ENCODE assay signal across 23 cellular contexts in genomic region chr10:3353235-3353634, GRCh38.
DNase-seq lines count a peak whose midpoint lies in the region; ATAC-seq, FAIRE-seq and TF ChIP-seq lines count a peak whose summit lies in the region.
"Had no signal": no experiment of that assay in that cellular context is flagged by ENCODE, and none has a peak within 500 bp of the region (broad histone marks: within the 10 kb centered on the region; RNA-seq: fewer than 3 reads in every experiment).

No MANE protein-coding gene starts in this region.

- no peaks in the 10 kb centered on the region for H4K20me1 ChIP-seq in osteoblast (ENCODE audit: insufficient read depth, low read length)

- H3K27me3 ChIP-seq in bronchial epithelial cell (ENCODE audit: control insufficient read depth, insufficient read depth, low read length) (peaks cover 12% of the 10 kb centered on the region), osteoblast (ENCODE audit: insufficient read depth, low read length) (peaks cover 50% of the 10 kb centered on the region), A673 (replicated peaks; ENCODE audit: insufficient read depth, low read depth, low read length, poor library complexity) (no peaks in the 10 kb centered on the region)

- no peak overlapping the region for H3K4me3 Mint-ChIP-seq in activated naive CD8-positive, alpha-beta T cell treated with anti-CD3 and anti-CD28 coated beads, Interleukin-2, amount 50 U/mL, for 24 hours
- H3K4me3 Mint-ChIP-seq: CD4-positive, CD25-positive, alpha-beta regulatory T cell had no signal

- no peaks in the 10 kb centered on the region for H3K36me3 ChIP-seq in bronchial epithelial cell (ENCODE audit: control insufficient read depth, insufficient read depth, low read length)
- no peaks in the 10 kb centered on the region for H3K36me3 ChIP-seq in osteoblast (ENCODE audit: insufficient read depth, low read length)
- H3K36me3 ChIP-seq in A673 (ENCODE audit: insufficient read depth, low read length, poor library complexity, severe bottlenecking), result no peaks in the 10 kb centered on the region

- no peak overlapping the region for H2AFZ ChIP-seq in osteoblast (ENCODE audit: low read length)

- H3K9me3 Mint-ChIP-seq in activated naive CD8-positive, alpha-beta T cell treated with anti-CD3 and anti-CD28 coated beads, Interleukin-2, amount 50 U/mL, for 24 hours, result peaks cover 4% of the 10 kb centered on the region

- TF ChIP-seq CTCF in bronchial epithelial cell (IDR thresholded peaks at IDR 0.05; ENCODE audit: insufficient read depth, low read length, severe bottlenecking) (no peak), osteoblast (IDR thresholded peaks at IDR 0.05; ENCODE audit: extremely low read depth, low read depth, low read length) (no peak), A673 (conservative IDR thresholded peaks at IDR 0.05; ENCODE audit: low read depth, low read length) (no peak)

- peaks cover 3% of the 10 kb centered on the region for H3K4me1 Mint-ChIP-seq in activated naive CD8-positive, alpha-beta T cell treated with anti-CD3 and anti-CD28 coated beads, Interleukin-2, amount 50 U/mL, for 24 hours

- H3K9me3 ChIP-seq in osteoblast (ENCODE audit: low read depth, low read length) (no peaks in the 10 kb centered on the region), A673 (ENCODE audit: low read depth, low read length, poor library complexity, severe bottlenecking) (no peaks in the 10 kb centered on the region)
- H3K9me3 ChIP-seq: A549 had no signal

- no peak overlapping the region for H3K27ac Mint-ChIP-seq in activated naive CD8-positive, alpha-beta T cell treated with anti-CD3 and anti-CD28 coated beads, Interleukin-2, amount 50 U/mL, for 24 hours
- H3K27ac Mint-ChIP-seq: CD4-positive, CD25-positive, alpha-beta regulatory T cell had no signal

- H3K36me3 Mint-ChIP-seq in activated naive CD8-positive, alpha-beta T cell treated with anti-CD3 and anti-CD28 coated beads, Interleukin-2, amount 50 U/mL, for 24 hours (ENCODE audit: low read depth), result no peaks in the 10 kb centered on the region

- peaks cover 19% of the 10 kb centered on the region for H3K27me3 Mint-ChIP-seq in activated naive CD8-positive, alpha-beta T cell treated with anti-CD3 and anti-CD28 coated beads, Interleukin-2, amount 50 U/mL, for 24 hours

- no TSS peak for BruUV-seq in A673 (replicated peaks; lab: Mats Ljungman, UMichigan)

- H3K4me2 ChIP-seq in osteoblast (ENCODE audit: insufficient read depth, low read length), result no peak overlapping the region
- H3K4me2 ChIP-seq: A549 had no signal

- CTCF ChIA-PET in A673 (lab: Charles Lee), result no interaction called here

- FAIRE-seq in bronchial epithelial cell (lab: Jason Lieb, UNC), result peak; percentile 55
- FAIRE-seq: A549, GM19239, H1 had no signal

- peak; percentile 33 for DNase-seq in Ammon's horn (ENCODE audit: low spot score)
- no peak for DNase-seq in bronchial epithelial cell (ENCODE audit: low read depth)
- peak; percentile 36 for DNase-seq in inferior parietal cortex (ENCODE audit: extremely low spot score)
- DNase-seq in osteoblast (ENCODE audit: insufficient read length, low spot score, missing footprints), result peak; percentile 14
- DNase-seq in A673 (ENCODE audit: low spot score), result no peak
- DNase-seq in activated naive CD8-positive, alpha-beta T cell treated with anti-CD3 and anti-CD28 coated beads, Interleukin-2, amount 50 U/mL, for 24 hours, result no peak
- DNase-seq: CD4-positive, CD25-positive, alpha-beta regulatory T cell; EL; GF-D8; Kasumi-1; NCI-H1048; NCI-H1417 treated with DMSO at 0.1 percent for 48 hours; NCI-H187; NCI-H446; NCI-H526; OCI-M1; SHP77 had no signal

- POLR2A ChIA-PET in A673 (lab: Charles Lee; ENCODE audit: low non-redundant PET), result no interaction called here

- no peaks in the 10 kb centered on the region for H3K79me2 ChIP-seq in osteoblast (ENCODE audit: insufficient read depth, low read length)

- H3K4me3 ChIP-seq in bronchial epithelial cell (ENCODE audit: low read depth, low read length) (no peak overlapping the region), osteoblast (ENCODE audit: insufficient read depth, low read length) (no peak overlapping the region), A673 (ENCODE audit: low read depth, low read length, poor library complexity, severe bottlenecking) (no peak overlapping the region)
- H3K4me3 ChIP-seq: A549, SK-N-MC had no signal

- intact Hi-C loops in A673 (cut with micrococcal nuclease; ENCODE audit: unreplicated experiment), result no loop called here

- H3K27ac ChIP-seq in osteoblast (ENCODE audit: low read depth, low read length) (no peak overlapping the region), A673 (ENCODE audit: low read depth, low read length, poor library complexity, severe bottlenecking) (no peak overlapping the region)
- H3K27ac ChIP-seq: A549, SK-N-MC had no signal

- H3K4me1 ChIP-seq in osteoblast (ENCODE audit: insufficient read depth, low read length), result no peaks in the 10 kb centered on the region
- peaks cover 17% of the 10 kb centered on the region for H3K4me1 ChIP-seq in A673 (ENCODE audit: insufficient read depth, low read length, poor library complexity, severe bottlenecking)
- H3K4me1 ChIP-seq: A549 had no signal

- ATAC-seq in activated naive CD8-positive, alpha-beta T cell treated with anti-CD3 and anti-CD28 coated beads, Interleukin-2, amount 50 U/mL, for 24 hours, result no peak
- ATAC-seq in HG03457 (IDR thresholded peaks at IDR 0.05; ENCODE audit: unreplicated experiment), result no peak
- ATAC-seq: A549, HCT116 had no signal

Comparison
In these comparisons a context has a peak if more than half of its experiments do, and no peak if none do; other contexts are left out.
1. DNase-seq: peak in Ammon's horn (single experiment), inferior parietal cortex (single experiment) and osteoblast (single experiment); none in bronchial epithelial cell (single experiment), A673 (single experiment) and activated naive CD8-positive, alpha-beta T cell treated with anti-CD3 and anti-CD28 coated beads, Interleukin-2, amount 50 U/mL, for 24 hours (single experiment).